ENCODE assay signal across 9 cellular contexts in the genomic region with DNA sequence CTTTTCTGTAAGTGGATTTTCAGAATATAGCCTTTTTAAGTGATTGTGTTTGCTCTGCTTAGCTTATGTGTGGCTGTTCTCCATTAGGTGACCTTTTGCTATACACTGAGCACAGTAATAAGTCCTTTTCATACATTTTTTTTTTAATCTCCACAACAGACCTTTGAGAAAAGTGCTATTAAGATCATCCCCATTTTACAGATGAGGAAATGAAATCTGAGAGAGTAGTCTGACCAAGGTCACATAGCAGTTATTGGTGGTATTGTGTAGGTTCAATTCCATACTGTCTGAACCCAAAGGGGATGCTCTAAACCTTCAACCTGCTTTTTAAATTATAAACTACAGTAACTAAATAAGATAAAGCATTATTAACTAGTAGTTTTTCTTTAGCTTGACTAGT. TPM values are rescaled to one million over a fixed set of nuclear protein-coding genes. Genes with fewer than 3 reads are reported as not detected.
DNase-seq lines count a peak whose midpoint lies in the region; ATAC-seq, FAIRE-seq and TF ChIP-seq lines count a peak whose summit lies in the region.
"Had no signal": no experiment of that assay in that cellular context is flagged by ENCODE, and none has a peak within 500 bp of the region (broad histone marks: within the 10 kb centered on the region; RNA-seq: fewer than 3 reads in every experiment).

No MANE protein-coding gene starts in this region.

- H3K4me2 ChIP-seq in DND-41 (ENCODE audit: insufficient read depth, low read length) (peak overlapping the region; percentile 95), PC-9 (peak overlapping the region; percentile 89), endothelial cell of umbilical vein (ENCODE audit: insufficient read depth, low read length) (peak overlapping the region; percentile 90), trophoblast cell (ENCODE audit: low read length) (peak overlapping the region; percentile 61)

- no peak overlapping the region for H4K91ac ChIP-seq in trophoblast cell (ENCODE audit: low read depth, low read length)

- no peaks in the 10 kb centered on the region for H3K9me1 ChIP-seq in endothelial cell of umbilical vein (replicated peaks; ENCODE audit: control insufficient read depth, extremely low read depth, insufficient read depth, low read length)

- peak overlapping the region; percentile 97 for H3K9ac ChIP-seq in DND-41 (ENCODE audit: low read depth, low read length)
- no peak overlapping the region for H3K9ac ChIP-seq in endothelial cell of umbilical vein (replicated peaks; ENCODE audit: extremely low read depth, insufficient read depth, low read length)
- no peak overlapping the region for H3K9ac ChIP-seq in trophoblast cell (ENCODE audit: low read length)

- H2AK5ac ChIP-seq in trophoblast cell (ENCODE audit: low read length): no peak overlapping the region

- H3K27ac ChIP-seq in DND-41 (ENCODE audit: low read length) (peak overlapping the region; percentile 82; the same call in 1 of the 2 replicates), PC-9 (no peak overlapping the region), endothelial cell of umbilical vein (ENCODE audit: insufficient read depth, low read depth, low read length) (no peak overlapping the region), trophoblast cell (ENCODE audit: low read depth, low read length) (no peak overlapping the region), adrenal gland (peak overlapping the region in 1 of 5 donors; percentile 100)

- H3K79me1 ChIP-seq in trophoblast cell (ENCODE audit: low read length): peaks cover 5% of the 10 kb centered on the region

- H3K27me3 ChIP-seq in DND-41 (ENCODE audit: insufficient read depth, low read length, poor library complexity) (no peaks in the 10 kb centered on the region), PC-9 (ENCODE audit: insufficient read depth, low read depth) (no peaks in the 10 kb centered on the region), endothelial cell of umbilical vein (ENCODE audit: control insufficient read depth in 2 of 2, insufficient read depth in 2 of 2, low read length in 2 of 2) (no peaks in the 10 kb centered on the region), trophoblast cell (ENCODE audit: insufficient read depth, low read length) (no peaks in the 10 kb centered on the region), adrenal gland (no peaks in the 10 kb centered on the region)

- no peak overlapping the region for H4K12ac ChIP-seq in trophoblast cell (ENCODE audit: low read depth, low read length)

- H4K20me1 ChIP-seq in DND-41 (ENCODE audit: insufficient read depth, low read length) (peaks cover 64% of the 10 kb centered on the region), PC-9 (ENCODE audit: insufficient read depth) (peaks cover 59% of the 10 kb centered on the region), endothelial cell of umbilical vein (replicated peaks; ENCODE audit: control insufficient read depth, extremely low read depth, insufficient read depth, low read length) (peaks cover 11% of the 10 kb centered on the region)

- H2BK120ac ChIP-seq in trophoblast cell (ENCODE audit: insufficient read depth, low read length, poor library complexity): no peak overlapping the region

- TF ChIP-seq POLR2A in endothelial cell of umbilical vein (IDR thresholded peaks at IDR 0.05; ENCODE audit: low read depth, low read length) (no peak), lower leg skin (IDR thresholded peaks at IDR 0.05) (no peak), adrenal gland (IDR thresholded peaks at IDR 0.05) (no peak)

- ATAC-seq in DND-41 (ENCODE audit: insufficient read depth, low read depth) (no peak), GM18519 (IDR thresholded peaks at IDR 0.05; ENCODE audit: low FRiP score, unreplicated experiment) (no peak)

- POLR2A ChIA-PET in PC-9 (lab: Charles Lee; ENCODE audit: unreplicated experiment) (interaction anchor here (0.5 kb wide), 1 partner anchor 166 kb away, joined by 4 read pairs; no protein-coding TSS in a partner anchor), endothelial cell of umbilical vein (lab: Charles Lee) (no interaction called here)

- no peak for FAIRE-seq in endothelial cell of umbilical vein (lab: Jason Lieb, UNC)

- no peak for DNase-seq in DND-41
- no peak for DNase-seq in PC-9
- DNase-seq in endothelial cell of umbilical vein (ENCODE audit: low read depth, low spot score): no peak
- no peak for DNase-seq in trophoblast cell
- DNase-seq in NCI-H345 (lab: John Stamatoyannopoulos, UW): no peak
- DNase-seq in lower leg skin (ENCODE audit: low spot score in 2 of 2): no peak
- DNase-seq in adrenal gland: no peak
- DNase-seq: NCI-H1092 treated with DMSO at 0.1 percent for 48 hours had no signal

- H2BK5ac ChIP-seq in trophoblast cell (ENCODE audit: low read depth, low read length, poor library complexity): no peak overlapping the region

- CTCF ChIA-PET in PC-9 (lab: Charles Lee) (no interaction called here), endothelial cell of umbilical vein (lab: Charles Lee) (interaction anchor here (1.0 kb wide), 1 partner anchor 14 kb away, joined by 4 read pairs; no protein-coding TSS in a partner anchor)

- TF ChIP-seq CTCF in DND-41 (IDR thresholded peaks at IDR 0.05; ENCODE audit: borderline replicate concordance, extremely low read depth, low read length, poor library complexity, severe bottlenecking) (no peak), PC-9 (conservative IDR thresholded peaks at IDR 0.05) (no peak), endothelial cell of umbilical vein (IDR thresholded peaks at IDR 0.05; ENCODE audit: extremely low read depth in 1 of 2, insufficient read depth in 1 of 2, low read depth in 1 of 2, low read length in 2 of 2) (no peak), lower leg skin (IDR thresholded peaks at IDR 0.05) (no peak), adrenal gland (IDR thresholded peaks at IDR 0.05) (no peak)

- no peak overlapping the region for H2BK12ac ChIP-seq in trophoblast cell (ENCODE audit: low read length)

- H3K23ac ChIP-seq in trophoblast cell (ENCODE audit: low read length): no peak overlapping the region

- H3K79me2 ChIP-seq in DND-41 (ENCODE audit: insufficient read depth, low read length): peaks cover 74% of the 10 kb centered on the region
- peaks cover 67% of the 10 kb centered on the region for H3K79me2 ChIP-seq in PC-9 (ENCODE audit: low read depth)
- peaks cover 67% of the 10 kb centered on the region for H3K79me2 ChIP-seq in endothelial cell of umbilical vein (ENCODE audit: control insufficient read depth, insufficient read depth, low read length)
- peaks cover 12% of the 10 kb centered on the region for H3K79me2 ChIP-seq in trophoblast cell (ENCODE audit: control insufficient read depth, insufficient read depth, low read length, poor library complexity)

- no peak overlapping the region for H4K8ac ChIP-seq in trophoblast cell (ENCODE audit: low read depth, low read length)

- H3K36me3 ChIP-seq in DND-41 (ENCODE audit: insufficient read depth, low read length): peaks cover 24% of the 10 kb centered on the region
- peaks cover 24% of the 10 kb centered on the region; the same call in 1 of the 2 replicates for H3K36me3 ChIP-seq in PC-9 (ENCODE audit: low read depth)
- H3K36me3 ChIP-seq in endothelial cell of umbilical vein (ENCODE audit: control insufficient read depth in 2 of 2, extremely low read depth in 1 of 2, insufficient read depth in 2 of 2, low read length in 2 of 2): peaks cover 3 to 5% of the 10 kb centered on the region in 2 experiments
- H3K36me3 ChIP-seq in trophoblast cell (ENCODE audit: control insufficient read depth in 1 of 2, insufficient read depth in 2 of 2, low read length in 2 of 2): peaks cover 2 to 4% of the 10 kb centered on the region in 2 experiments
- H3K36me3 ChIP-seq in adrenal gland (replicated peaks in 1 of 2): no peaks in the 10 kb centered on the region

- BruUV-seq in PC-9 (replicated peaks; lab: Mats Ljungman, UMichigan): no TSS peak
- no TSS peak for BruUV-seq in endothelial cell of umbilical vein (replicated peaks; lab: Mats Ljungman, UMichigan)

- H3F3A ChIP-seq in PC-9 (ENCODE audit: insufficient read depth, low read depth): no peaks in the 10 kb centered on the region

- no peak overlapping the region for H3K18ac ChIP-seq in trophoblast cell (ENCODE audit: low read length)

- intact Hi-C loops in PC-9 (cut with micrococcal nuclease; ENCODE audit: unreplicated experiment): loop anchor here (10.0 kb wide), 2 partner anchors 102 to 172 kb away; partner anchors contain the start of gene FMO4
- intact Hi-C loops in endothelial cell of umbilical vein (cut with micrococcal nuclease): loop anchor here (10.0 kb wide), 1 partner anchor 228 kb away; no protein-coding TSS in a partner anchor
- intact Hi-C loops in lower leg skin (cut with DNase I; ENCODE audit: low total_unique reads): no loop called here
- intact Hi-C loops in adrenal gland (cut with DNase I): loop anchor here in 1 of 2 donors (10.0 kb wide), 2 partner anchors 98 to 228 kb away; no protein-coding TSS in a partner anchor

- H3K4me1 ChIP-seq in DND-41 (ENCODE audit: insufficient read depth, low read length) (peaks cover 37% of the 10 kb centered on the region), PC-9 (replicated peaks; ENCODE audit: insufficient read depth) (peaks cover 18% of the 10 kb centered on the region), endothelial cell of umbilical vein (ENCODE audit: control insufficient read depth, extremely low read depth, insufficient read depth, low read length) (peaks cover 22% of the 10 kb centered on the region), trophoblast cell (ENCODE audit: control insufficient read depth in 1 of 2, insufficient read depth in 2 of 2, low read length in 2 of 2) (peaks cover 1 to 2% of the 10 kb centered on the region in 2 experiments), adrenal gland (replicated peaks in 1 of 2) (peaks cover 12 to 50% of the 10 kb centered on the region in 2 donors)

- dilution Hi-C loops in endothelial cell of umbilical vein (cut with MboI; ENCODE audit: extremely low pct_ligation_motif_present, low sequenced_read_pairs): no loop called here

- H2AFZ ChIP-seq in DND-41 (ENCODE audit: low read depth, low read length): no peak overlapping the region
- H2AFZ ChIP-seq in PC-9: no peak overlapping the region
- no peak overlapping the region for H2AFZ ChIP-seq in endothelial cell of umbilical vein (ENCODE audit: low read depth, low read length)
- no peak overlapping the region for H2AFZ ChIP-seq in trophoblast cell (ENCODE audit: insufficient read depth, low read length, poor library complexity)

- no peaks in the 10 kb centered on the region for H3K9me2 ChIP-seq in PC-9 (ENCODE audit: insufficient read depth)

- H3K4ac ChIP-seq in trophoblast cell (ENCODE audit: low read depth, low read length): peak overlapping the region; percentile 100

- H3K14ac ChIP-seq in trophoblast cell (ENCODE audit: low read length): no peak overlapping the region

- H3K4me3 ChIP-seq in DND-41 (ENCODE audit: low read depth in 1 of 2, low read length in 2 of 2): peak overlapping the region; percentile 93 to 94; a peak in 3 of 4 replicates
- peak overlapping the region; percentile 96 for H3K4me3 ChIP-seq in PC-9
- H3K4me3 ChIP-seq in endothelial cell of umbilical vein (replicated peaks in 1 of 3; ENCODE audit: insufficient read depth in 1 of 3, low read depth in 1 of 3, low read length in 3 of 3): peak overlapping the region in 2 of 3 experiments; percentile 85 to 90
- no peak overlapping the region for H3K4me3 ChIP-seq in trophoblast cell (ENCODE audit: low read depth, low read length)
- no peak overlapping the region for H3K4me3 ChIP-seq in lower leg skin (ENCODE audit: low read depth, poor library complexity, severe bottlenecking)
- H3K4me3 ChIP-seq in adrenal gland: peak overlapping the region in 1 of 4 donors; percentile 89

- H3K9me3 ChIP-seq in DND-41 (ENCODE audit: insufficient read depth, low read length, severe bottlenecking) (no peaks in the 10 kb centered on the region), PC-9 (ENCODE audit: insufficient read depth, low read depth) (no peaks in the 10 kb centered on the region), endothelial cell of umbilical vein (replicated peaks; ENCODE audit: control insufficient read depth, insufficient read depth, low read length) (no peaks in the 10 kb centered on the region), trophoblast cell (ENCODE audit: insufficient read depth, low read depth, low read length) (no peaks in the 10 kb centered on the region), adrenal gland (replicated peaks in 1 of 3) (no peaks in the 10 kb centered on the region)

RNA-seq across cellular contexts. Expression of gene PRRC2C, which starts 1.7 kb away (rescaled TPM):
- total RNA-seq in PC-9 (2021) (99.2 and 136 TPM in 2 replicates), endothelial cell of umbilical vein (164 and 199 TPM in 2 replicates), lower leg skin (10 to 100 TPM; 68.6 to 93.4 (median 83.1) TPM), adrenal gland (100 to 1,000 TPM in 2 of 8 donors, 10 to 100 TPM in 6; 47.8 to 103 (median 78.2) TPM)
- polyA plus RNA-seq in endothelial cell of umbilical vein (54.3 and 65.7 TPM in 2 replicates), adrenal gland (10 to 100 TPM; 44.4 to 64.4 (median 46.5) TPM)
- 56.5 and 60.3 TPM in 2 replicates for polyA plus RNA-seq in endothelial cell of umbilical vein (2011; cell fraction: cytosol; rRNA removed)
- polyA plus RNA-seq in endothelial cell of umbilical vein (2011; cell fraction: nucleus; rRNA removed): 94.6 and 95.3 TPM in 2 replicates
- 66.2 and 87.6 TPM in 2 replicates for polyA plus RNA-seq in endothelial cell of umbilical vein (2012)
- polyA minus RNA-seq in endothelial cell of umbilical vein: 106 and 123 TPM in 2 replicates
- 48.2 TPM for polyA minus RNA-seq in endothelial cell of umbilical vein (2011; cell fraction: cytosol; rRNA and poly(A)+ RNA removed)
- polyA minus RNA-seq in endothelial cell of umbilical vein (2011; cell fraction: nucleus; rRNA and poly(A)+ RNA removed): 93.6 and 139 TPM in 2 replicates
- 169 and 179 TPM in 2 replicates for polyA plus RNA-seq in trophoblast cell (2013)

Comparison
In these comparisons a context has a peak if more than half of its experiments do, and no peak if none do; other contexts are left out.
1. H3K4me3 ChIP-seq: peak in DND-41 (2 of 2), PC-9 (single experiment) and endothelial cell of umbilical vein (2 of 3); none in trophoblast cell (single experiment) and lower leg skin (single experiment).
2. Peak in every context shown above with its lines, with median percentiles within 50 percentile points of each other: H3K4me2 ChIP-seq.